ENCODE assay signal across 8 cellular contexts in the genomic region with DNA sequence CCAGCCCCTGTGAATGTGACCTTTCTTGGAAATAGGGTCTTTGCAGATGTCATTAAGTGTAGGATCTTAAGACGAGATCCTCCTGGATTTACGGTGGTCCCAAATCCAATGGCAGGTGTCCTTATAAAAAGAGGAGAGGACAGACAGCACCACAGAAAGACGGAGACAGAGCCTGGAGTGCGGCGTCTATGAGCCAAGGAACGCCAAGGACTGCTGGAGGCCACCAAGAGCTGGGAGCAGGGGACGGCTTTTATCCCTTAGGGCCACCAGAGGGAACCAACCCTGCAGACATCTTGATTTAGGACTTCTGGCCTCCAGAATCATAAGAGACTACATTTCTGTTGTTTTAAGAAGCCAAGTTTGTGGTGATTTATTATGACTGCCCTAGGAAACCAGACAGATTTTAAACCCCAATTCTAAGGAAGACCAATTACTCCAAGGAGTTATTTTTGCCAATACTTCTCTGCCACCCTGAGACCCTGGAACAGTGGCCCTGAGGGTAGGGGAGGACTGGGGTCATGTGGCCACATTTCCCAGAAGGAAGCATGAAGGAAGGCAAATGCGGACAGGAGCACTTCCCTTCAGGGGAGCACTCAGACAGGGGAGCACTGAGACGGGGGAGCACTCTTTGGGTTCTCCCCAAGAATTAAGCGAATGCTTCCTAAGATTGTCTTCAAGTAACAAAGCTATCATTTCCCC.
DNase-seq lines count a peak whose midpoint lies in the region; ATAC-seq and TF ChIP-seq lines count a peak whose summit lies in the region.

No MANE protein-coding gene starts in this region.

- H3K4me1 ChIP-seq in heart left ventricle = peaks cover 0 to 4% (median 0%) of the 10 kb centered on the region in 12 donors
- no peaks in the 10 kb centered on the region for H3K4me1 ChIP-seq in left ventricle myocardium inferior

- 69 to 83% (median 76%) methylated on average over 10 of the region's 10 CpGs for WGBS in heart left ventricle, 4 donors

- no peaks in the 10 kb centered on the region for H3K9me3 Mint-ChIP-seq in activated CD4-positive, alpha-beta memory T cell treated with anti-CD3 and anti-CD28 coated beads for 36 hours

- TF ChIP-seq POLR2A in heart left ventricle (IDR thresholded peaks at IDR 0.05) = no peak

- TF ChIP-seq CTCF in heart left ventricle (IDR thresholded peaks at IDR 0.05) (peak; percentile 30 to 57 (median 39)), left ventricle myocardium inferior (IDR thresholded peaks at IDR 0.05; ENCODE audit: borderline replicate concordance) (peak; percentile 59)

- H3K36me3 ChIP-seq in heart left ventricle (peaks cover 0 to 27% (median under 1%) of the 10 kb centered on the region in 9 donors), left ventricle myocardium inferior (no peaks in the 10 kb centered on the region)

- POLR2A ChIA-PET in activated CD4-positive, alpha-beta memory T cell treated with anti-CD3 and anti-CD28 coated beads for 36 hours (lab: Charles Lee) = no interaction called here

- intact Hi-C loops in heart left ventricle (cut with DNase I) (loop anchor here in 4 of 10 donors (5.0 to 10.0 kb wide), 3 partner anchors 67 to 359 kb away; partner anchors contain the start of gene CHST15 (in 1 of the 4)), Right ventricle myocardium superior (cut with DNase I) (no loop called here), left ventricle myocardium inferior (cut with micrococcal nuclease) (no loop called here)
- intact Hi-C loops in activated CD4-positive, alpha-beta memory T cell treated with anti-CD3 and anti-CD28 coated beads for 36 hours (cut with micrococcal nuclease) = no loop called here

- ATAC-seq in heart left ventricle (peak in 2 of 4 donors; percentile 64 to 73), Right ventricle myocardium superior (ENCODE audit: poor library complexity) (no peak), GM21447 (IDR thresholded peaks at IDR 0.05; ENCODE audit: unreplicated experiment) (no peak), GM21390 (IDR thresholded peaks at IDR 0.05; ENCODE audit: unreplicated experiment) (no peak)

- H3K4me3 ChIP-seq in heart left ventricle = no peak overlapping the region
- no peak overlapping the region for H3K4me3 ChIP-seq in left ventricle myocardium inferior

- CTCF ChIA-PET in activated CD4-positive, alpha-beta memory T cell treated with anti-CD3 and anti-CD28 coated beads for 36 hours (lab: Charles Lee) = no interaction called here

- peak in 2 of 5 donors; percentile 17 to 54 for DNase-seq in heart left ventricle
- no peak for DNase-seq in Right ventricle myocardium superior
- DNase-seq in OCI-M1 (lab: John Stamatoyannopoulos, UW) = peak; percentile 53
- no peak for DNase-seq in left ventricle myocardium inferior
- no peak for DNase-seq in activated CD4-positive, alpha-beta T cell treated with anti-CD3 and anti-CD28 coated beads for 4 hours
- no peak for DNase-seq in activated CD4-positive, alpha-beta memory T cell treated with anti-CD3 and anti-CD28 coated beads for 36 hours

- no peak overlapping the region for H3K4me3 Mint-ChIP-seq in activated CD4-positive, alpha-beta memory T cell treated with anti-CD3 and anti-CD28 coated beads for 36 hours

- H3K4me1 Mint-ChIP-seq in activated CD4-positive, alpha-beta memory T cell treated with anti-CD3 and anti-CD28 coated beads for 36 hours (ENCODE audit: low read depth) = no peaks in the 10 kb centered on the region

- H3K27ac Mint-ChIP-seq in activated CD4-positive, alpha-beta memory T cell treated with anti-CD3 and anti-CD28 coated beads for 36 hours = no peak overlapping the region

- H3K27ac ChIP-seq in heart left ventricle (no peak overlapping the region), left ventricle myocardium inferior (replicated peaks) (no peak overlapping the region)

- no peaks in the 10 kb centered on the region for H3K9me3 ChIP-seq in heart left ventricle
- H3K9me3 ChIP-seq in left ventricle myocardium inferior (replicated peaks) = no peaks in the 10 kb centered on the region

- peaks cover 8% of the 10 kb centered on the region for H3K27me3 Mint-ChIP-seq in activated CD4-positive, alpha-beta memory T cell treated with anti-CD3 and anti-CD28 coated beads for 36 hours

- no peaks in the 10 kb centered on the region for H3K36me3 Mint-ChIP-seq in activated CD4-positive, alpha-beta memory T cell treated with anti-CD3 and anti-CD28 coated beads for 36 hours

- H3K27me3 ChIP-seq in heart left ventricle (peaks cover 0 to 12% (median 0%) of the 10 kb centered on the region in 9 donors), left ventricle myocardium inferior (ENCODE audit: low read depth) (peaks cover 75% of the 10 kb centered on the region)
